In genomic region chr3:100590114-100590839, GRCh38 we compare ENCODE assay signal across 8 cellular contexts. TPM values are rescaled to one million over a fixed set of nuclear protein-coding genes. Genes with fewer than 3 reads are reported as not detected.
DNase-seq lines count a peak whose midpoint lies in the region; FAIRE-seq and TF ChIP-seq lines count a peak whose summit lies in the region.

No MANE protein-coding gene starts in this region.

- H3K79me1 ChIP-seq in trophoblast cell (ENCODE audit: low read length) = no peaks in the 10 kb centered on the region

- H3K9me3 ChIP-seq in Loucy (ENCODE audit: insufficient read depth, low read depth, low read length) = no peaks in the 10 kb centered on the region
- H3K9me3 ChIP-seq in trophoblast cell (ENCODE audit: insufficient read depth, low read depth, low read length) = peaks cover 4% of the 10 kb centered on the region

- H3F3A ChIP-seq in Loucy (ENCODE audit: low read depth) = no peaks in the 10 kb centered on the region

- peak overlapping the region; percentile 48 for H3K4me2 ChIP-seq in Loucy (ENCODE audit: low read depth, low read length, poor library complexity, severe bottlenecking)
- peak overlapping the region; percentile 45 for H3K4me2 ChIP-seq in trophoblast cell (ENCODE audit: low read length)

- H2AK5ac ChIP-seq in trophoblast cell (ENCODE audit: low read length) = no peak overlapping the region

- no peak overlapping the region for H3K4me3 Mint-ChIP-seq in activated naive CD4-positive, alpha-beta T cell treated with anti-CD3 and anti-CD28 coated beads, Interleukin-2, amount 10 ng/mL, durations not matched to agents 7 days and 5 days

- no peak overlapping the region for H2BK12ac ChIP-seq in trophoblast cell (ENCODE audit: low read length)

- H3K36me3 ChIP-seq in H7 (replicated peaks; ENCODE audit: control insufficient read depth, insufficient read depth, low read length) = no peaks in the 10 kb centered on the region
- no peaks in the 10 kb centered on the region for H3K36me3 ChIP-seq in Loucy (ENCODE audit: insufficient read depth, low read length)
- H3K36me3 ChIP-seq in trophoblast cell (ENCODE audit: control insufficient read depth in 1 of 2, insufficient read depth in 2 of 2, low read length in 2 of 2) = peaks cover 0 to 1% of the 10 kb centered on the region in 2 experiments

- H3K9ac ChIP-seq in Loucy (ENCODE audit: low read depth, low read length, poor library complexity, severe bottlenecking) (no peak overlapping the region), trophoblast cell (ENCODE audit: low read length) (no peak overlapping the region)

- H2AFZ ChIP-seq in Loucy (ENCODE audit: low read length) = peak overlapping the region; percentile 35
- H2AFZ ChIP-seq in trophoblast cell (ENCODE audit: insufficient read depth, low read length, poor library complexity) = no peak overlapping the region

- no peak overlapping the region for H3K23ac ChIP-seq in trophoblast cell (ENCODE audit: low read length)

- DNase-seq in H7 (peak; percentile 59), RWPE1 (ENCODE audit: low spot score) (peak; percentile 68), globus pallidus (ENCODE audit: low spot score) (peak; percentile 69), trophoblast cell (peak; percentile 36 to 89), cortex of kidney (lab: John Stamatoyannopoulos, UW) (no peak)
- peak; percentile 73 for DNase-seq in activated naive CD4-positive, alpha-beta T cell treated with anti-CD3 and anti-CD28 coated beads, Interleukin-2, amount 10 ng/mL, durations not matched to agents 7 days and 5 days

- WGBS in trophoblast cell (ENCODE audit: extremely low coverage, insufficient coverage, insufficient read length) = no CpG with 5 or more reads among the region's 10 CpGs

- CTCF ChIA-PET in RWPE1 (lab: Yijun Ruan, JAX) = interaction anchor here (0.6 to 4.3 kb wide), 9 partner anchors 10 to 759 kb away, joined by 3 to 46 read pairs (median 4); no protein-coding TSS in a partner anchor
- CTCF ChIA-PET in activated naive CD4-positive, alpha-beta T cell treated with anti-CD3 and anti-CD28 coated beads, Interleukin-2, amount 10 ng/mL, durations not matched to agents 7 days and 5 days (lab: Charles Lee) = interaction anchor here (0.6 to 5.8 kb wide), 11 partner anchors 10 to 758 kb away, joined by 3 to 56 read pairs (median 6); no protein-coding TSS in a partner anchor

- H4K91ac ChIP-seq in trophoblast cell (ENCODE audit: low read depth, low read length) = no peak overlapping the region

- no peaks in the 10 kb centered on the region for H3K4me1 ChIP-seq in Loucy (ENCODE audit: insufficient read depth, low read length, poor library complexity, severe bottlenecking)
- H3K4me1 ChIP-seq in trophoblast cell (ENCODE audit: control insufficient read depth in 1 of 2, insufficient read depth in 2 of 2, low read length in 2 of 2) = no peaks in the 10 kb centered on the region

- no peak overlapping the region for H2BK120ac ChIP-seq in trophoblast cell (ENCODE audit: insufficient read depth, low read length, poor library complexity)

- no peak overlapping the region for H3K4ac ChIP-seq in trophoblast cell (ENCODE audit: low read depth, low read length)

- H4K12ac ChIP-seq in trophoblast cell (ENCODE audit: low read depth, low read length) = no peak overlapping the region

- H3K4me3 ChIP-seq in H7 (ENCODE audit: insufficient read depth, low read depth, low read length) = no peak overlapping the region
- H3K4me3 ChIP-seq in Loucy (ENCODE audit: low read length, poor library complexity, severe bottlenecking) = peak overlapping the region; percentile 24
- no peak overlapping the region for H3K4me3 ChIP-seq in trophoblast cell (ENCODE audit: low read depth, low read length)

- no peak overlapping the region for H3K27ac Mint-ChIP-seq in activated naive CD4-positive, alpha-beta T cell treated with anti-CD3 and anti-CD28 coated beads, Interleukin-2, amount 10 ng/mL, durations not matched to agents 7 days and 5 days

- no peaks in the 10 kb centered on the region for H4K20me1 ChIP-seq in Loucy (ENCODE audit: insufficient read depth, low read length, poor library complexity, severe bottlenecking)

- no peak overlapping the region for H3K18ac ChIP-seq in trophoblast cell (ENCODE audit: low read length)

- H3K27ac ChIP-seq in RWPE1 = no peak overlapping the region
- no peak overlapping the region for H3K27ac ChIP-seq in trophoblast cell (ENCODE audit: low read depth, low read length)

- no peaks in the 10 kb centered on the region for H3K9me3 Mint-ChIP-seq in activated naive CD4-positive, alpha-beta T cell treated with anti-CD3 and anti-CD28 coated beads, Interleukin-2, amount 10 ng/mL, durations not matched to agents 7 days and 5 days

- H4K8ac ChIP-seq in trophoblast cell (ENCODE audit: low read depth, low read length) = no peak overlapping the region

- H3K79me2 ChIP-seq in Loucy (ENCODE audit: insufficient read depth, low read length) (no peaks in the 10 kb centered on the region), trophoblast cell (ENCODE audit: control insufficient read depth, insufficient read depth, low read length, poor library complexity) (no peaks in the 10 kb centered on the region)

- no peaks in the 10 kb centered on the region for H3K27me3 Mint-ChIP-seq in activated naive CD4-positive, alpha-beta T cell treated with anti-CD3 and anti-CD28 coated beads, Interleukin-2, amount 10 ng/mL, durations not matched to agents 7 days and 5 days

- POLR2A ChIA-PET in RWPE1 (lab: Yijun Ruan, JAX; ENCODE audit: low non-redundant PET) = no interaction called here

- H2BK5ac ChIP-seq in trophoblast cell (ENCODE audit: low read depth, low read length, poor library complexity) = no peak overlapping the region

- no peaks in the 10 kb centered on the region for H3K27me3 ChIP-seq in H7 (ENCODE audit: control insufficient read depth, insufficient read depth, low read length)
- H3K27me3 ChIP-seq in Loucy (ENCODE audit: insufficient read depth, low read length, poor library complexity, severe bottlenecking) = no peaks in the 10 kb centered on the region
- H3K27me3 ChIP-seq in trophoblast cell (ENCODE audit: insufficient read depth, low read length) = no peaks in the 10 kb centered on the region

- peak; percentile 94 for TF ChIP-seq CTCF in Loucy (conservative IDR thresholded peaks at IDR 0.05; ENCODE audit: low read length)
- TF ChIP-seq CTCF in RWPE1 (conservative IDR thresholded peaks at IDR 0.05; ENCODE audit: low read depth) = peak; percentile 88

- no peaks in the 10 kb centered on the region for H3K9me2 ChIP-seq in Loucy (replicated peaks; ENCODE audit: low read depth, low read length)

- H3K36me3 Mint-ChIP-seq in activated naive CD4-positive, alpha-beta T cell treated with anti-CD3 and anti-CD28 coated beads, Interleukin-2, amount 10 ng/mL, durations not matched to agents 7 days and 5 days = no peaks in the 10 kb centered on the region

- H3K14ac ChIP-seq in trophoblast cell (ENCODE audit: low read length) = no peak overlapping the region

- FAIRE-seq in G401.6 (lab: Jason Lieb, UNC) = peak; percentile 94

- peaks cover 3% of the 10 kb centered on the region for H3K4me1 Mint-ChIP-seq in activated naive CD4-positive, alpha-beta T cell treated with anti-CD3 and anti-CD28 coated beads, Interleukin-2, amount 10 ng/mL, durations not matched to agents 7 days and 5 days

RNA-seq across cellular contexts. Expression of gene ADGRG7, which starts 19.1 kb away (rescaled TPM):
- total RNA-seq in H7 (2014; rRNA removed; shearing (Covaris generic)) = not detected in 2 replicates
- not detected in 2 replicates for polyA plus RNA-seq in trophoblast cell (2013)
